ENCODE assay signal across 1 cellular context in genomic region chr1:9868244-9868590, GRCh38.
TF ChIP-seq lines count a peak whose summit lies in the region.

No MANE protein-coding gene starts in this region.

TF ChIP-seq in H1, 55 proteins besides CTCF, POLR2A, EP300 and RAD21:
- TF ChIP-seq, protein P1, sequence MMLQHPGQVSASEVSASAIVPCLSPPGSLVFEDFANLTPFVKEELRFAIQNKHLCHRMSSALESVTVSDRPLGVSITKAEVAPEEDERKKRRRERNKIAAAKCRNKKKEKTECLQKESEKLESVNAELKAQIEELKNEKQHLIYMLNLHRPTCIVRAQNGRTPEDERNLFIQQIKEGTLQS (IDR thresholded peaks at IDR 0.05; ENCODE audit: insufficient read depth, low read depth, low read length): no peak
- no peak for TF ChIP-seq KDM1A (IDR thresholded peaks at IDR 0.05; ENCODE audit: borderline replicate concordance, low read length)
- TF ChIP-seq SP1 (IDR thresholded peaks at IDR 0.05; ENCODE audit: low read depth, low read length): no peak
- TF ChIP-seq YY1 (IDR thresholded peaks at IDR 0.05; ENCODE audit: low read depth, low read length): no peak
- no peak for TF ChIP-seq KDM5A (IDR thresholded peaks at IDR 0.05; ENCODE audit: low read length)
- no peak for TF ChIP-seq CHD1 (IDR thresholded peaks at IDR 0.05; ENCODE audit: low read depth, low read length)
- no peak for TF ChIP-seq BCL11A (IDR thresholded peaks at IDR 0.05; ENCODE audit: low read depth in 2 of 2, low read length in 2 of 2)
- TF ChIP-seq POU5F1 (IDR thresholded peaks at IDR 0.05; ENCODE audit: low read depth, low read length): no peak
- TF ChIP-seq MAFK (IDR thresholded peaks at IDR 0.05; ENCODE audit: low read depth, low read length): no peak
- no peak for TF ChIP-seq JUN (IDR thresholded peaks at IDR 0.05; ENCODE audit: low read depth, low read length)
- TF ChIP-seq GABPA (IDR thresholded peaks at IDR 0.05; ENCODE audit: borderline replicate concordance, insufficient read depth, low read length): no peak
- TF ChIP-seq, protein P2, sequence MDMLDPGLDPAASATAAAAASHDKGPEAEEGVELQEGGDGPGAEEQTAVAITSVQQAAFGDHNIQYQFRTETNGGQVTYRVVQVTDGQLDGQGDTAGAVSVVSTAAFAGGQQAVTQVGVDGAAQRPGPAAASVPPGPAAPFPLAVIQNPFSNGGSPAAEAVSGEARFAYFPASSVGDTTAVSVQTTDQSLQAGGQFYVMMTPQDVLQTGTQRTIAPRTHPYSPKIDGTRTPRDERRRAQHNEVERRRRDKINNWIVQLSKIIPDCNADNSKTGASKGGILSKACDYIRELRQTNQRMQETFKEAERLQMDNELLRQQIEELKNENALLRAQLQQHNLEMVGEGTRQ (IDR thresholded peaks at IDR 0.05; ENCODE audit: low read length): no peak
- TF ChIP-seq BRCA1 (IDR thresholded peaks at IDR 0.05; ENCODE audit: low read depth, low read length): no peak
- TF ChIP-seq ZNF274 (IDR thresholded peaks at IDR 0.05; ENCODE audit: borderline replicate concordance, extremely low read depth, low read length): no peak
- no peak for TF ChIP-seq ATF2 (IDR thresholded peaks at IDR 0.05; ENCODE audit: low read length)
- TF ChIP-seq E2F6 (IDR thresholded peaks at IDR 0.05): no peak
